In genomic region chr13:113425931-113426590, GRCh38 we compare ENCODE assay signal across 1 cellular context.
TF ChIP-seq lines count a peak whose summit lies in the region.

No MANE protein-coding gene starts in this region.

TF ChIP-seq in HEK293, 187 proteins besides CTCF, POLR2A, EP300 and RAD21 (continued from another document):
- TF ChIP-seq ZNF580 (tag by site-specific recombination; IDR thresholded peaks at IDR 0.05) (no peak), ZNF549 (tag by site-specific recombination; IDR thresholded peaks at IDR 0.05) (no peak), MYNN (tag by site-specific recombination; IDR thresholded peaks at IDR 0.05; ENCODE audit: borderline replicate concordance) (no peak), ZNF133 (tag by site-specific recombination; IDR thresholded peaks at IDR 0.05) (no peak)
TF ChIP-seq in HEK293: peak in this region for 4.
